In the genomic region with DNA sequence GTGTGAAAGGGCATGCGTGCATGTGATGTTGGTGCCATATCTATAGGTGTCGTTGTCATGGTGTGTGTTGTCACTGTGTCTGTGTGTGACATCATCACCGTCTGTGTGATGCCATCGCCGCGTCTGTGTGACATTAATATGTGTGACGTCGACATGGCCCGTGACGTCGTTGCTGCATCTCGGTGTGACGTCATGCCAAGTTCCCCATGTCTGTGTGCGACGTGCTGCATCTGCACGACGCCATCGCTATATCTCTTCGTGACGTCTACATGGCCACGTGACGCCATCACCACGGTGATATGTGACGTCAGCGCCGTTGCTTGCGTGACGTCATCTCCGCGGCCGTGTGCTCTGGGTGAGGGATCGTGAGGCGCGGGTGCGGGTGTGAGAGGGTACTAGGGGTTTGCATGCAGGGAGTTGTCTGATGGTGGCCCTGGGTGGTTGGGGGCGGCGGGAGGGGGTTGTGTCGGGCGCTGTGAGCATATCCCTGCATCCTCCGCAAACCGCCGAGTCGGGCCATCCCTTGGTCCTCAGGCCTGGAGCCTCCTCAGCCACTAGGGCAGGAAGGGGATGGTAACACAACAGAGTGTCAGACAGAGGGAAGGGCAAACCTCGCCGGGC, we compare ENCODE assay signal across 2 cellular contexts.
TF ChIP-seq lines count a peak whose summit lies in the region.

No MANE protein-coding gene starts in this region.

TF ChIP-seq in GM12891, 5 proteins besides CTCF, POLR2A, EP300 and RAD21:
- TF ChIP-seq TAF1 (IDR thresholded peaks at IDR 0.05; ENCODE audit: low read depth, low read length): no peak

TF ChIP-seq in IMR-90, 13 proteins besides CTCF, POLR2A, EP300 and RAD21:
- TF ChIP-seq CEBPB (IDR thresholded peaks at IDR 0.05; ENCODE audit: low read depth, low read length): no peak
- TF ChIP-seq NFE2L2 (IDR thresholded peaks at IDR 0.05; ENCODE audit: low read depth, low read length): no peak
- no peak for TF ChIP-seq MAFK (IDR thresholded peaks at IDR 0.05; ENCODE audit: low read depth, low read length)
- TF ChIP-seq SMC3 (IDR thresholded peaks at IDR 0.05; ENCODE audit: low read depth, low read length): no peak
- TF ChIP-seq RCOR1 (IDR thresholded peaks at IDR 0.05; ENCODE audit: insufficient replicate concordance, low read length): no peak
- TF ChIP-seq FOS (IDR thresholded peaks at IDR 0.05; ENCODE audit: low read depth, low read length): no peak
- TF ChIP-seq, protein P1, sequence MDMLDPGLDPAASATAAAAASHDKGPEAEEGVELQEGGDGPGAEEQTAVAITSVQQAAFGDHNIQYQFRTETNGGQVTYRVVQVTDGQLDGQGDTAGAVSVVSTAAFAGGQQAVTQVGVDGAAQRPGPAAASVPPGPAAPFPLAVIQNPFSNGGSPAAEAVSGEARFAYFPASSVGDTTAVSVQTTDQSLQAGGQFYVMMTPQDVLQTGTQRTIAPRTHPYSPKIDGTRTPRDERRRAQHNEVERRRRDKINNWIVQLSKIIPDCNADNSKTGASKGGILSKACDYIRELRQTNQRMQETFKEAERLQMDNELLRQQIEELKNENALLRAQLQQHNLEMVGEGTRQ (IDR thresholded peaks at IDR 0.05; ENCODE audit: low read depth, low read length): no peak
- TF ChIP-seq MAZ (IDR thresholded peaks at IDR 0.05; ENCODE audit: borderline replicate concordance, low read depth, low read length): no peak
- TF ChIP-seq RFX5 (IDR thresholded peaks at IDR 0.05; ENCODE audit: low read depth, low read length): no peak
- TF ChIP-seq BHLHE40 (IDR thresholded peaks at IDR 0.05; ENCODE audit: low read depth, low read length): no peak
